In the genomic region with DNA sequence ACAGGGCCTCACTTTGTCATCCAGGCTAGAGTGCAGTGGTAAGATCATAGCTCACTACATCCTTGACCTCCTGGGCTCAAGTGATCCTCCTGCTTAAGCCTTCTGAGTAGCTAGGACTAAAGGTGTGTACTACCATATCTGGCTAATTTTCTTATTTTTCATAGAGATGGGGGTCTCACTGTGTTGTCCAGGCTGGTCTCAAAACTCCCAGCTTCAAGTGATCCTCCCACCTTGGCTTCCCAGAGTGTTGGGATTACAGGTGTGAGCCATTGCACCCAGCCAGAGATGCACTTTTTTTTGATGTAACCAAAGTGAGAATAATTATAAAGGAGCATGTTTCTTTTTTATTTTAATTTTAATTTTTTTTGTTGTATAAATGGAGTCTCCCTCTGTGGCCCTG, we compare ENCODE assay signal across 27 cellular contexts.
"Had no signal": no experiment of that assay in that cellular context is flagged by ENCODE, and none has a peak within 500 bp of the region (broad histone marks: within the 10 kb centered on the region; RNA-seq: fewer than 3 reads in every experiment).

No MANE protein-coding gene starts in this region.

- H3K27ac ChIP-seq: adrenal gland, brain microvascular endothelial cell, pancreas, psoas muscle, suprapubic skin, VCaP had no signal

- ATAC-seq: activated CD4-positive, CD25-positive, alpha-beta regulatory T cell treated with anti-CD3 and anti-CD28 coated beads, Interleukin-2, amount 50 U/mL, for 24 hours; heart right ventricle; naive thymus-derived CD4-positive, alpha-beta T cell; pancreas; psoas muscle had no signal

- H3K9me3 ChIP-seq: adrenal gland, esophagus squamous epithelium, heart right ventricle, pancreas, psoas muscle, suprapubic skin, transverse colon had no signal

- H3K4me3 ChIP-seq: adrenal gland, esophagus squamous epithelium, heart right ventricle, pancreas, psoas muscle, suprapubic skin, transverse colon had no signal

- H3K36me3 Mint-ChIP-seq: activated naive CD8-positive, alpha-beta T cell treated with anti-CD3 and anti-CD28 coated beads for 36 hours; naive thymus-derived CD4-positive, alpha-beta T cell had no signal

- H3K36me3 ChIP-seq: adrenal gland, brain microvascular endothelial cell, pancreas, suprapubic skin, transverse colon had no signal

- DNase-seq: activated CD4-positive, alpha-beta T cell treated with anti-CD3 and anti-CD28 coated beads for 48 hours; activated CD4-positive, alpha-beta T cell treated with anti-CD3 and anti-CD28 coated beads, Interleukin-2, amount 50 U/mL, for 48 hours; activated CD8-positive, alpha-beta memory T cell treated with anti-CD3 and anti-CD28 coated beads for 24 hours; activated effector memory CD4-positive, alpha-beta T cell treated with Interleukin-2 at 50 U/mL for 16 hours; activated naive CD4-positive, alpha-beta T cell treated with anti-CD3 and anti-CD28 coated beads for 36 hours; activated naive CD8-positive, alpha-beta T cell treated with anti-CD3 and anti-CD28 coated beads for 36 hours; adrenal gland; brain microvascular endothelial cell; endodermal cell; esophagus squamous epithelium; foreskin melanocyte; heart right ventricle; naive thymus-derived CD4-positive, alpha-beta T cell; pancreas; psoas muscle; stimulated activated CD4-positive, alpha-beta T cell treated with anti-CD3 and anti-CD28 coated beads, Interleukin-15, amount 100 ng/mL, for 24 hours; stimulated activated CD4-positive, alpha-beta T cell treated with anti-CD3 and anti-CD28 coated beads, Interleukin-2, amount 100 ng/mL, for 24 hours; stimulated activated naive CD4-positive, alpha-beta T cell; T-helper 9 cell; transverse colon had no signal

- H3K27me3 ChIP-seq: adrenal gland, brain microvascular endothelial cell, esophagus squamous epithelium, heart right ventricle, pancreas, suprapubic skin, transverse colon had no signal

- H3K27me3 Mint-ChIP-seq: activated naive CD8-positive, alpha-beta T cell treated with anti-CD3 and anti-CD28 coated beads for 36 hours had no signal

- FAIRE-seq: astrocyte, pancreas, TTC549, urothelium cell line had no signal

- H3K27ac Mint-ChIP-seq: activated naive CD4-positive, alpha-beta T cell treated with anti-CD3 and anti-CD28 coated beads for 36 hours; activated naive CD8-positive, alpha-beta T cell treated with anti-CD3 and anti-CD28 coated beads for 36 hours; endodermal cell; naive thymus-derived CD4-positive, alpha-beta T cell had no signal

- H3K4me3 Mint-ChIP-seq: activated naive CD4-positive, alpha-beta T cell treated with anti-CD3 and anti-CD28 coated beads for 36 hours; activated naive CD8-positive, alpha-beta T cell treated with anti-CD3 and anti-CD28 coated beads for 36 hours; endodermal cell; mesothelial cell of epicardium; naive thymus-derived CD4-positive, alpha-beta T cell had no signal
